In genomic region chrX:77264490-77264889, GRCh38 we compare ENCODE assay signal across 35 cellular contexts.
"Had no signal": no experiment of that assay in that cellular context is flagged by ENCODE, and none has a peak within 500 bp of the region (broad histone marks: within the 10 kb centered on the region; RNA-seq: fewer than 3 reads in every experiment).

No MANE protein-coding gene starts in this region.

- DNase-seq: MG63, MM.1S, MV-4-11, NCI-H1048, NCI-H1092, NCI-H1092 treated with DMSO at 0.1 percent for 48 hours, NCI-H1105, NCI-H1105 treated with DMSO at 0.1 percent for 48 hours, NCI-H1417, NCI-H1417 treated with DMSO at 0.1 percent for 48 hours, NCI-H1436, NCI-H1436 treated with DMSO at 0.1 percent for 48 hours, NCI-H146, NCI-H1694, NCI-H1694 treated with DMSO at 0.1 percent for 48 hours, NCI-H187, NCI-H187 treated with DMSO at 0.1 percent for 48 hours, NCI-H1930, NCI-H2029, NCI-H2029 treated with DMSO at 0.1 percent for 48 hours, NCI-H2081, NCI-H2081 treated with DMSO at 0.1 percent for 48 hours, NCI-H2107, NCI-H2171, NCI-H2171 treated with DMSO at 0.1 percent for 48 hours, NCI-H2227 treated with DMSO at 0.1 percent for 48 hours, NCI-H226, NCI-H345, NCI-H446, NCI-H446 treated with DMSO at 0.1 percent for 48 hours, NCI-H510A, NCI-H510A treated with DMSO at 0.1 percent for 48 hours, NCI-H524, NCI-H524 treated with DMSO at 0.1 percent for 48 hours, NCI-H526 had no signal

- H3K4me3 ChIP-seq: MG63 had no signal

- H3K36me3 ChIP-seq: MG63 had no signal

- H3K9me3 ChIP-seq: MG63 had no signal

- H3K27me3 ChIP-seq: MG63 had no signal
